Comparison of ENCODE assay signal across 11 cellular contexts in the genomic region with DNA sequence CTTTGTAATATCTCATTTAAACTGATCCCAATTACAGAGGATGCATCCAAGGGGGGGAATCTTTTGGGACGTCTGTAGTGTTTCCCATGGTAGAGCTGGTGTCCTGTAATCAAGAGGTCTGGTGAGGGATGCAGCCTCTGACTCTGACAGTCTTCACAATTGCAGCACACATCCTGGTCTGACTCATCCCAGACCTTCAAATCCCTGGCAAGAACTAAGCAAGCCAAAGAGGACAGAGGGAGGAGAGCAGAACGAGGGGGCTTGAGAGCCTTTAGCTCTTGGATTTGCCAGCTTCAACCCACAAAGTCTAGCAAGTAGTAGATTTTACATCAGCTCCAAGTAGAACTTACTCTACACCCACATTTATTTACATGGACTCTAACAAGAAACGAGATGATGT. TPM values are rescaled to one million over a fixed set of nuclear protein-coding genes. Genes with fewer than 3 reads are reported as not detected.
A peak's percentile ranks its signal among the peaks of the same experiment; 100 is the strongest.
DNase-seq lines count a peak whose midpoint lies in the region; ATAC-seq, FAIRE-seq and TF ChIP-seq lines count a peak whose summit lies in the region.
"Had no signal": no experiment of that assay in that cellular context is flagged by ENCODE, and none has a peak within 500 bp of the region (broad histone marks: within the 10 kb centered on the region; RNA-seq: fewer than 3 reads in every experiment).

No MANE protein-coding gene starts in this region.

- H3K4me3 ChIP-seq in pancreas: no peak overlapping the region

- no peaks in the 10 kb centered on the region for H3K36me3 ChIP-seq in pancreas

- no peaks in the 10 kb centered on the region for H3K27me3 ChIP-seq in pancreas

- intact Hi-C loops in pancreas (cut with DNase I): no loop called here

- 57 to 75% methylated on average over 3 of the region's 3 CpGs for WGBS in pancreas, 2 donors

- H3K27ac ChIP-seq in cingulate gyrus (ENCODE audit: low read depth, low read length) (peak overlapping the region; percentile 55), pancreas (no peak overlapping the region)

- H3K4me1 ChIP-seq in pancreas: no peaks in the 10 kb centered on the region

- TF ChIP-seq CTCF in pancreas (IDR thresholded peaks at IDR 0.05): no peak

- no peaks in the 10 kb centered on the region for H3K9me3 ChIP-seq in pancreas

- no peak for FAIRE-seq in RCC 7860 (lab: Jason Lieb, UNC)
- FAIRE-seq in pancreas (lab: Jason Lieb, UNC): no peak
- FAIRE-seq: H1 had no signal

- DNase-seq in EL (peak; percentile 48), RCC 7860 (ENCODE audit: low spot score) (peak; percentile 16), renal cortical epithelial cell (ENCODE audit: low read depth) (peak; percentile 69), retina (no peak), NCI-H524 treated with DMSO at 0.1 percent for 48 hours (lab: John Stamatoyannopoulos, UW) (no peak), pancreas (no peak)
- DNase-seq: NCI-H774; stimulated activated CD4-positive, alpha-beta T cell treated with anti-CD3 and anti-CD28 coated beads, Interleukin-15, amount 100 ng/mL, for 24 hours had no signal

- ATAC-seq in GM18519 (IDR thresholded peaks at IDR 0.05; ENCODE audit: low FRiP score, unreplicated experiment) (no peak), pancreas (no peak)

RNA-seq across cellular contexts. Expression of gene FCGBP, which starts 17.3 kb away (rescaled TPM):
- total RNA-seq in renal cortical epithelial cell (1.9 and 26.3 TPM in 2 replicates), pancreas (100 to 1,000 TPM in 1 of 6 donors, 10 to 100 TPM in 4, 1 to 10 TPM in 1; 9.2 to 118 (median 47.5) TPM)
- polyA plus RNA-seq in pancreas: 1 to 10 TPM; 1.4 to 7.5 TPM

RNA-seq across cellular contexts. Expression of gene PSMC4, which starts 19.3 kb away (rescaled TPM):
- total RNA-seq in renal cortical epithelial cell: 128 and 155 TPM in 2 replicates
- 10 to 100 TPM; 14.4 to 38.0 (median 28.2) TPM for total RNA-seq in pancreas
- 10 to 100 TPM; 40.4 to 45.2 TPM for polyA plus RNA-seq in pancreas

RNA-seq across cellular contexts. Expression of gene ZNF546, which starts 45.2 kb away (rescaled TPM):
- 0.52 and 5.7 TPM in 2 replicates for total RNA-seq in renal cortical epithelial cell
- total RNA-seq in pancreas: 1 to 10 TPM; 1.9 to 5.9 (median 3.6) TPM
- polyA plus RNA-seq in pancreas: 1 to 10 TPM; 1.2 to 2.6 TPM

Comparison
In these comparisons a context has a peak if more than half of its experiments do, and no peak if none do; other contexts are left out.
1. DNase-seq: peak in EL (single experiment), RCC 7860 (single experiment) and renal cortical epithelial cell (single experiment); none in retina (single experiment), NCI-H524 treated with DMSO at 0.1 percent for 48 hours (single experiment) and pancreas (0 of 6).